In genomic region chr5:171387970-171388815, GRCh38 we compare ENCODE assay signal across 8 cellular contexts. TPM values are rescaled to one million over a fixed set of nuclear protein-coding genes. Genes with fewer than 3 reads are reported as not detected.
DNase-seq lines count a peak whose midpoint lies in the region; ATAC-seq and TF ChIP-seq lines count a peak whose summit lies in the region.

No MANE protein-coding gene starts in this region.

- H4K20me1 ChIP-seq in BLaER1 = peaks cover 54% of the 10 kb centered on the region
- peaks cover 48% of the 10 kb centered on the region for H4K20me1 ChIP-seq in OCI-LY7 (ENCODE audit: insufficient read depth, low read length)

- peak overlapping the region; percentile 98 for H3K27ac ChIP-seq in BLaER1
- H3K27ac ChIP-seq in OCI-LY7 (ENCODE audit: low read depth, low read length, poor library complexity, severe bottlenecking) = peak overlapping the region; percentile 82
- H3K27ac ChIP-seq in esophagus (ENCODE audit: low read depth in 2 of 2, low read length in 1 of 2) = peak overlapping the region; percentile 72 to 90
- peak overlapping the region; percentile 82 for H3K27ac ChIP-seq in muscle layer of duodenum (ENCODE audit: low read length)

- peak overlapping the region; percentile 84 for H3K4me2 ChIP-seq in BLaER1
- peak overlapping the region; percentile 99 for H3K4me2 ChIP-seq in OCI-LY7 (ENCODE audit: low read length)

- peaks cover 64% of the 10 kb centered on the region for H3K79me2 ChIP-seq in OCI-LY7 (ENCODE audit: insufficient read depth, low read depth, low read length)

- intact Hi-C loops in OCI-LY7 (cut with micrococcal nuclease; ENCODE audit: unreplicated experiment) = loop anchor here (5.0 to 10.0 kb wide), 2 partner anchors 619 to 1803 kb away; partner anchors contain the start of genes FBXW11 and SPDL1

- H2AFZ ChIP-seq in OCI-LY7 (ENCODE audit: low read length) = no peak overlapping the region

- H3K36me3 ChIP-seq in BLaER1 (peaks cover 37% of the 10 kb centered on the region), OCI-LY7 (ENCODE audit: insufficient read depth, low read length) (peaks cover 55% of the 10 kb centered on the region), esophagus (ENCODE audit: control insufficient read depth in 2 of 2, insufficient read depth in 2 of 2, low read length in 1 of 2) (peaks cover 0 to 5% of the 10 kb centered on the region in 2 donors), muscle layer of duodenum (ENCODE audit: control insufficient read depth in 1 of 2, insufficient read depth in 2 of 2, low read length in 2 of 2) (peaks cover 6 to 23% of the 10 kb centered on the region in 2 donors)

- H3K27me3 ChIP-seq in BLaER1 (no peaks in the 10 kb centered on the region), esophagus (ENCODE audit: control insufficient read depth in 1 of 2, insufficient read depth in 2 of 2, low read length in 2 of 2) (no peaks in the 10 kb centered on the region), muscle layer of duodenum (ENCODE audit: low read depth, low read length) (no peaks in the 10 kb centered on the region)

- H3K9me3 ChIP-seq in BLaER1 (no peaks in the 10 kb centered on the region), OCI-LY7 (ENCODE audit: low read length) (no peaks in the 10 kb centered on the region), esophagus (ENCODE audit: control insufficient read depth in 2 of 2, insufficient read depth in 1 of 2, low read depth in 1 of 2, low read length in 1 of 2) (no peaks in the 10 kb centered on the region), muscle layer of duodenum (ENCODE audit: control insufficient read depth in 1 of 2, low read length in 2 of 2) (no peaks in the 10 kb centered on the region)

- DNase-seq in GM19238 (ENCODE audit: insufficient read length, low spot score) (peak; percentile 58), OCI-LY7 (ENCODE audit: low spot score) (peak; percentile 87)
- peak; percentile 79 for DNase-seq in activated T-cell treated with anti-CD3 and anti-CD28 coated beads, Interleukin-2, amount 50 U/mL, for 1 hour
- DNase-seq in stimulated activated CD8-positive, alpha-beta memory T cell treated with anti-CD3 and anti-CD28 coated beads, Interleukin-7, amount 100 ng/mL, for 24 hours (ENCODE audit: low read depth) = peak; percentile 78

- peak overlapping the region; percentile 99 for H3K9ac ChIP-seq in BLaER1

- CTCF ChIA-PET in OCI-LY7 (lab: Charles Lee; ENCODE audit: unreplicated experiment) = no interaction called here

- H3K4me3 ChIP-seq in BLaER1 (peak overlapping the region; percentile 95), OCI-LY7 (ENCODE audit: low read depth, low read length, poor library complexity, severe bottlenecking) (peak overlapping the region; percentile 99), esophagus (ENCODE audit: low read depth in 1 of 2, low read length in 2 of 2) (peak overlapping the region; percentile 76 to 93), muscle layer of duodenum (ENCODE audit: low read depth in 1 of 2, low read length in 2 of 2) (peak overlapping the region; percentile 92)

- TF ChIP-seq CTCF in OCI-LY7 (conservative IDR thresholded peaks at IDR 0.05; ENCODE audit: low read length) = 0 out of 2 replicates have a peak, but pooled peaks have one; percentile 19

- no TSS peak for BruUV-seq in OCI-LY7 (replicated peaks; lab: Mats Ljungman, UMichigan)

- POLR2A ChIA-PET in OCI-LY7 (lab: Charles Lee) = interaction anchor here (0.6 to 2.7 kb wide), 5 partner anchors 12 to 1402 kb away, joined by 3 to 10 read pairs (median 6); no protein-coding TSS in a partner anchor

- ATAC-seq in HG03439 (IDR thresholded peaks at IDR 0.05; ENCODE audit: unreplicated experiment) = peak; percentile 30

- H3K9me2 ChIP-seq in OCI-LY7 (ENCODE audit: insufficient read depth, low read length) = no peaks in the 10 kb centered on the region

- WGBS in esophagus, 2 donors = 1% methylated on average over 56 of the region's 56 CpGs

- H3K4me1 ChIP-seq in BLaER1 = peaks cover 35% of the 10 kb centered on the region
- H3K4me1 ChIP-seq in OCI-LY7 (ENCODE audit: insufficient read depth, low read length, poor library complexity, severe bottlenecking) = peaks cover 43% of the 10 kb centered on the region
- peaks cover 0 to 2% of the 10 kb centered on the region in 2 donors for H3K4me1 ChIP-seq in esophagus (ENCODE audit: control insufficient read depth in 2 of 2, insufficient read depth in 2 of 2, low read length in 1 of 2)
- H3K4me1 ChIP-seq in muscle layer of duodenum (ENCODE audit: control insufficient read depth in 1 of 2, insufficient read depth in 2 of 2, low read length in 2 of 2) = peaks cover 8 to 23% of the 10 kb centered on the region in 2 donors

RNA-seq across cellular contexts. Expression of gene NPM1, which starts 0.5 kb away (rescaled TPM):
- 1,091 and 1,434 TPM in 2 replicates for total RNA-seq in OCI-LY7 (2014; rRNA removed; shearing (Covaris generic))
- total RNA-seq in OCI-LY7 (2022) = 2,027 and 2,059 TPM in 2 replicates
- polyA plus RNA-seq in esophagus = 1,000 to 10,000 TPM in 1 of 2 donors, 100 to 1,000 TPM in 1; 800 to 2,525 TPM

RNA-seq across cellular contexts. Expression of gene FGF18, which starts 31.3 kb away (rescaled TPM):
- total RNA-seq in OCI-LY7 (2014; rRNA removed; shearing (Covaris generic)) = 0.16 TPM in 1 of 2 replicates, not detected in the other
- not detected in 2 replicates for total RNA-seq in OCI-LY7 (2022)
- polyA plus RNA-seq in esophagus = under 1 TPM; 0.06 to 0.18 TPM

Comparison
In these comparisons a context has a peak if more than half of its experiments do, and no peak if none do; other contexts are left out.
1. Peak in every context shown above with its lines: DNase-seq, ATAC-seq, H3K4me3 ChIP-seq and H3K27ac ChIP-seq.